In the genomic region with DNA sequence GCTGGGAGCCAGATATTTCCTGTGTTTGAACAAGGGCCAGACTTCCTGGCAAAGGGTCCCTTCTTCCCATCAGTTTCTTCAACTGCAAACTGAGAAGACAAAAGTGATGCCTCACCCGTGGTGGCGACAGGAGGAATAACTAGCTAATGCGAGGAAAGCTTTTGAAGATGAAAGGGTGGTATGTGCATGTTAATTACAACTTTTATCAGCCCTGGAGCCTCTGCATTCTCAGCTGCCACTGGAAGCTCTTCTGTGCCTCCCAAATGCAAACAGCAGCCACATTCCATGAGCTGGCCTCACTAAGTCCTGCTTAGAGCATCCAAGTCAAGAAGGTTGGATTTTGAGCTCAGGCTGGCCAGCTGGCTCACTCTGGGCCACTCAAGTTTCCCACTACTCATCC, we compare ENCODE assay signal across 1 cellular context.
TF ChIP-seq lines count a peak whose summit lies in the region.

No MANE protein-coding gene starts in this region.

TF ChIP-seq in IMR-90, 13 proteins besides CTCF, POLR2A, EP300 and RAD21:
- TF ChIP-seq CEBPB (IDR thresholded peaks at IDR 0.05; ENCODE audit: low read depth, low read length) (no peak), MAFK (IDR thresholded peaks at IDR 0.05; ENCODE audit: low read depth, low read length) (no peak), MAZ (IDR thresholded peaks at IDR 0.05; ENCODE audit: borderline replicate concordance, low read depth, low read length) (no peak), BHLHE40 (IDR thresholded peaks at IDR 0.05; ENCODE audit: low read depth, low read length) (no peak)
